ENCODE assay signal across 17 cellular contexts in genomic region chr5:74947961-74948613, GRCh38.
DNase-seq lines count a peak whose midpoint lies in the region; ATAC-seq, FAIRE-seq and TF ChIP-seq lines count a peak whose summit lies in the region.
"Had no signal": no experiment of that assay in that cellular context is flagged by ENCODE, and none has a peak within 500 bp of the region (broad histone marks: within the 10 kb centered on the region; RNA-seq: fewer than 3 reads in every experiment).

No MANE protein-coding gene starts in this region.

- no peak overlapping the region for H3K4me3 ChIP-seq in adipocyte (ENCODE audit: low read length)
- H3K4me3 ChIP-seq in pancreas = no peak overlapping the region
- H3K4me3 ChIP-seq: esophagus muscularis mucosa had no signal

- no peak overlapping the region for H3K9ac ChIP-seq in adipocyte (ENCODE audit: low read length)
- H3K9ac ChIP-seq: KMS-11 had no signal

- H3K4me1 ChIP-seq in adipocyte (ENCODE audit: control insufficient read depth, insufficient read depth, low read length) (peaks cover 19% of the 10 kb centered on the region), pancreas (peaks cover 7 to 21% (median 18%) of the 10 kb centered on the region in 3 donors)

- H3K36me3 ChIP-seq in adipocyte (ENCODE audit: control insufficient read depth, insufficient read depth, low read length, severe bottlenecking) = no peaks in the 10 kb centered on the region
- no peaks in the 10 kb centered on the region for H3K36me3 ChIP-seq in pancreas
- H3K36me3 ChIP-seq: esophagus muscularis mucosa, thoracic aorta had no signal

- 51 to 53% methylated on average over 8 of the region's 8 CpGs for WGBS in pancreas, 2 donors

- H3K27ac ChIP-seq in pancreas = peak overlapping the region in 3 of 4 donors; percentile 33 to 70 (median 59)
- H3K27ac ChIP-seq: KMS-11 had no signal

- ATAC-seq in pancreas (peak; percentile 15 to 39 (median 23)), HG03521 (IDR thresholded peaks at IDR 0.05; ENCODE audit: unreplicated experiment) (no peak), HG02610 (IDR thresholded peaks at IDR 0.05; ENCODE audit: unreplicated experiment) (no peak)
- ATAC-seq: activated CD4-positive, alpha-beta T cell treated with anti-CD3 and anti-CD28 coated beads for 36 hours had no signal

- H3K9me3 ChIP-seq in adipocyte (ENCODE audit: control insufficient read depth, low read length) (no peaks in the 10 kb centered on the region), pancreas (no peaks in the 10 kb centered on the region)
- H3K9me3 ChIP-seq: esophagus muscularis mucosa, thoracic aorta had no signal

- H3K27me3 ChIP-seq in adipocyte (replicated peaks; ENCODE audit: control insufficient read depth, insufficient read depth, low read length) (no peaks in the 10 kb centered on the region), pancreas (no peaks in the 10 kb centered on the region)
- H3K27me3 ChIP-seq: esophagus muscularis mucosa had no signal

- no peak for TF ChIP-seq CTCF in pancreas (IDR thresholded peaks at IDR 0.05)

- FAIRE-seq in pancreas (lab: Jason Lieb, UNC) = no peak

- intact Hi-C loops in pancreas (cut with DNase I) = loop anchor here in 1 of 3 donors (10.0 kb wide), 1 partner anchor 97 kb away; no protein-coding TSS in a partner anchor

- DNase-seq in ELF-1 (ENCODE audit: low read depth, low spot score) (peak; percentile 69), adipocyte (ENCODE audit: low read depth) (peak; percentile 26), iPS DF 19.7 (ENCODE audit: low read depth, low spot score) (peak; percentile 28), pancreas (no peak), activated gamma-delta T cell (lab: John Stamatoyannopoulos, UW) (no peak), NCI-H1417 (lab: John Stamatoyannopoulos, UW) (no peak)
- DNase-seq: activated CD4-positive, alpha-beta T cell treated with anti-CD3 and anti-CD28 coated beads for 36 hours; activated T-cell treated with anti-CD3 and anti-CD28 coated beads, Interleukin-2, amount 50 U/mL, for 24 hours; AML-193; amniotic stem cell; NCI-H146; NCI-H510A had no signal

Comparison
In these comparisons a context has a peak if more than half of its experiments do, and no peak if none do; other contexts are left out.
1. DNase-seq: peak in ELF-1 (single experiment), adipocyte (single experiment) and iPS DF 19.7 (single experiment); none in pancreas (0 of 6), activated gamma-delta T cell (single experiment) and NCI-H1417 (0 of 3).
2. ATAC-seq: peak in pancreas (4 of 4); none in HG03521 (single experiment) and HG02610 (single experiment).